Comparison of ENCODE assay signal across 8 cellular contexts in the genomic region with DNA sequence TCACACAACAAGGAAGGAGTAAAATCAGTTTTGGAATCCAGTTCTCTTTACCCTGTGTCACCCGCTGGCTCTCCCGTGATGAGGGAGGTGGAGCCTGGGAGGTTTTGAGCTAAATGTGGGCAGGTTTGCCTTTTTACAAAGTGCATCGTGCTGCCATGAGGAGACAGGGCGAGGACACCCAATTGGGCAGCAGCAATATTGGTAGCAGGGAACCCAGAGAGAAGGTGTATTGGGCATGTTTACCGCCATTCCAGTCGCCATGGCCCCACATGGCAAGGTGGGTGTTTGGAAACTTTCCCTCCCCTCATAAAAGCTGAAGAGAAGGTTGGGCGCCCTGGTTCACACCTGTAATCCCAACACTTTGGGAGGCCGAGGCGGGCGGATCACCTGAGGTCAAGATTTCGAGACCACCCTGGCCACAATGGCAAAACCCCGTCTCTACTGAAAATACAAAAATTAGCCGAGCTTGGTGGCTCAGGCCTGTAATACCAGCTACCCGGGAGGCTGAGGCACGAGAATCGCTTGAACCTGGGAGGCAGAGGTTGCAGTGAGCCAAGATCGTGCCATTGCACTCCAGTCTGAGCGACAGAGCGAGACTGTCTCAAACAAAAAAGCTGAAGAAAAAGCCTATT. TPM values are rescaled to one million over a fixed set of nuclear protein-coding genes. Genes with fewer than 3 reads are reported as not detected.
A peak's percentile ranks its signal among the peaks of the same experiment; 100 is the strongest.
DNase-seq lines count a peak whose midpoint lies in the region; TF ChIP-seq lines count a peak whose summit lies in the region.

No MANE protein-coding gene starts in this region.

- no peaks in the 10 kb centered on the region for H3K36me3 ChIP-seq in CD8-positive, alpha-beta memory T cell (ENCODE audit: insufficient read depth, low read length)
- H3K36me3 ChIP-seq in Peyer's patch (no peaks in the 10 kb centered on the region), ovary (no peaks in the 10 kb centered on the region)

- CTCF ChIA-PET in CD8-positive, alpha-beta memory T cell (lab: Charles Lee) = interaction anchor here (0.8 to 9.7 kb wide), 13 partner anchors 19 to 137 kb away, joined by 3 to 203 read pairs (median 5); a partner anchor contains a TSS

- no peaks in the 10 kb centered on the region for H3K27me3 ChIP-seq in CD8-positive, alpha-beta memory T cell (ENCODE audit: insufficient read depth, low read length, poor library complexity, severe bottlenecking)
- no peaks in the 10 kb centered on the region for H3K27me3 ChIP-seq in Peyer's patch
- H3K27me3 ChIP-seq in ovary = no peaks in the 10 kb centered on the region

- H3K27ac Mint-ChIP-seq in CD8-positive, alpha-beta memory T cell = peak overlapping the region; percentile 71 to 97 (median 94)

- H3K9me3 Mint-ChIP-seq in CD8-positive, alpha-beta memory T cell = no peaks in the 10 kb centered on the region

- POLR2A ChIA-PET in CD8-positive, alpha-beta memory T cell (lab: Charles Lee) = interaction anchor here (1.3 to 1.9 kb wide), 5 partner anchors 36 to 75 kb away, joined by 4 to 11 read pairs (median 6); a partner anchor contains a TSS

- H3K27me3 Mint-ChIP-seq in CD8-positive, alpha-beta memory T cell = no peaks in the 10 kb centered on the region

- H3K4me3 ChIP-seq in CD8-positive, alpha-beta memory T cell (ENCODE audit: low read length) = peak overlapping the region; percentile 82
- H3K4me3 ChIP-seq in Peyer's patch (peak overlapping the region; percentile 23 to 68 (median 42)), epithelial cell of esophagus (ENCODE audit: low read length) (peak overlapping the region; percentile 57), ovary (peak overlapping the region; percentile 6)

- TF ChIP-seq CTCF in Peyer's patch (IDR thresholded peaks at IDR 0.05) (no peak), epithelial cell of esophagus (IDR thresholded peaks at IDR 0.05; ENCODE audit: insufficient read depth, low read depth, low read length, missing control alignments) (no peak), ovary (IDR thresholded peaks at IDR 0.05) (no peak)

- no peaks in the 10 kb centered on the region for H3K9me3 ChIP-seq in CD8-positive, alpha-beta memory T cell (ENCODE audit: low read length)
- no peaks in the 10 kb centered on the region for H3K9me3 ChIP-seq in Peyer's patch
- no peaks in the 10 kb centered on the region for H3K9me3 ChIP-seq in ovary

- no peak for DNase-seq in CD8-positive, alpha-beta memory T cell
- DNase-seq in Peyer's patch = peak in 1 of 3 donors; percentile 44
- no peak for DNase-seq in epithelial cell of esophagus (ENCODE audit: low read depth)
- no peak for DNase-seq in ovary
- no peak for DNase-seq in COLO829 (ENCODE audit: low spot score)
- no peak for DNase-seq in occipital lobe (lab: John Stamatoyannopoulos, UW)
- DNase-seq in DMS79 (lab: John Stamatoyannopoulos, UW) = no peak
- DNase-seq in inferior parietal cortex (ENCODE audit: extremely low spot score) = no peak

- H3K4me1 Mint-ChIP-seq in CD8-positive, alpha-beta memory T cell = peaks cover 40 to 52% (median 43%) of the 10 kb centered on the region in 3 donors

- peak overlapping the region; percentile 49 for H3K27ac ChIP-seq in CD8-positive, alpha-beta memory T cell (ENCODE audit: low read depth, low read length)
- H3K27ac ChIP-seq in Peyer's patch = peak overlapping the region; percentile 13 to 77 (median 64)
- peak overlapping the region in 1 of 2 donors; percentile 13 for H3K27ac ChIP-seq in ovary

- peaks cover 37% of the 10 kb centered on the region for H3K4me1 ChIP-seq in CD8-positive, alpha-beta memory T cell (ENCODE audit: insufficient read depth, low read length)
- H3K4me1 ChIP-seq in Peyer's patch (peaks cover 6 to 32% (median 13%) of the 10 kb centered on the region in 4 donors), ovary (ENCODE audit: insufficient read depth) (peaks cover 4% of the 10 kb centered on the region)

- peak overlapping the region; percentile 77 to 93 (median 84) for H3K4me3 Mint-ChIP-seq in CD8-positive, alpha-beta memory T cell

- no peak for TF ChIP-seq EP300 in ovary (IDR thresholded peaks at IDR 0.05)

- TF ChIP-seq POLR2A in Peyer's patch (IDR thresholded peaks at IDR 0.05) (no peak), ovary (IDR thresholded peaks at IDR 0.05) (no peak)

- intact Hi-C loops in ovary (cut with DNase I) = loop anchor here in 1 of 4 donors (5.0 kb wide), 1 partner anchor 51 kb away; no protein-coding TSS in a partner anchor

- peaks cover 0 to 10% (median 0%) of the 10 kb centered on the region in 3 donors for H3K36me3 Mint-ChIP-seq in CD8-positive, alpha-beta memory T cell

- 83 to 86% (median 85%) methylated on average over 19 of the region's 19 CpGs for WGBS in ovary, 3 donors

RNA-seq across cellular contexts. Expression of a gene that starts 3.5 kb away (rescaled TPM):
- total RNA-seq in CD8-positive, alpha-beta memory T cell = 100 to 1,000 TPM; 160 to 183 TPM
- 176 TPM for polyA plus RNA-seq in CD8-positive, alpha-beta memory T cell
- total RNA-seq in Peyer's patch = 100 to 1,000 TPM in 3 of 4 donors, 10 to 100 TPM in 1; 94.4 to 111 (median 105) TPM
- total RNA-seq in ovary = 10 to 100 TPM; 51.0 to 90.3 (median 77.2) TPM
- 100 to 1,000 TPM in 1 of 2 donors, 10 to 100 TPM in 1; 43.6 to 189 TPM for polyA plus RNA-seq in ovary
- total RNA-seq in occipital lobe = 30.1 TPM

RNA-seq across cellular contexts. Expression of a gene that starts 37.0 kb away (rescaled TPM):
- total RNA-seq in CD8-positive, alpha-beta memory T cell = 10 to 100 TPM; 20.2 to 23.6 TPM
- polyA plus RNA-seq in CD8-positive, alpha-beta memory T cell = 26.9 TPM
- total RNA-seq in Peyer's patch = 10 to 100 TPM; 13.2 to 34.3 (median 24.5) TPM
- 10 to 100 TPM in 6 of 7 donors, 1 to 10 TPM in 1; 7.5 to 18.2 (median 12.6) TPM for total RNA-seq in ovary
- polyA plus RNA-seq in ovary = 10 to 100 TPM; 11.6 to 11.7 TPM
- total RNA-seq in occipital lobe = 10.0 TPM

Comparison
In these comparisons a context has a peak if more than half of its experiments do, and no peak if none do; other contexts are left out.
1. H3K4me3 ChIP-seq: peak in every context shown above with its lines; median percentile 82 in CD8-positive, alpha-beta memory T cell; 57 in epithelial cell of esophagus; 42 in Peyer's patch; 6 in ovary.